In the genomic region with DNA sequence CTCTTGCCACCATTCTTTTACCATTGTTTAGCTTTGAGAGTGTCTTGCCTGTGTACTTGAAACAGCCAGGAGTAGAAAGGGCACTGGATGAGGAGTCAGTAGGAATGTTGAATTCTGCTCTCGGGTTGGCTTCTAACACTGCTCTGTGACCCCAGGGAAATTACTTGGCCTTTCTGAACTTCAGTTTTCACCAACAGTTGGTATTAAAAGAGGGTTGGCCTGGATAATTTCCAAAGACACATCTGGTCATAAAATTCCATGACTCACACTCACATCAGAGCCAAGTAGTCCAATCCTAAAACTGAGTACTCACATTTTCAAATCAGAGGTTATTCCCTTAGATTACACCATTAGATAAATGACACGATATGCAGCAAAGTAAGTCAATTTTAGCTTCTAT, we compare ENCODE assay signal across 18 cellular contexts.
A peak's percentile ranks its signal among the peaks of the same experiment; 100 is the strongest.
DNase-seq lines count a peak whose midpoint lies in the region; ATAC-seq and TF ChIP-seq lines count a peak whose summit lies in the region.
"Had no signal": no experiment of that assay in that cellular context is flagged by ENCODE, and none has a peak within 500 bp of the region (broad histone marks: within the 10 kb centered on the region; RNA-seq: fewer than 3 reads in every experiment).

No MANE protein-coding gene starts in this region.

- H3K4me3 ChIP-seq in left ventricle myocardium inferior (no peak overlapping the region), SJSA1 (no peak overlapping the region), PC-9 (no peak overlapping the region), lower lobe of right lung (no peak overlapping the region)
- H3K4me3 ChIP-seq: upper lobe of right lung had no signal

- no peaks in the 10 kb centered on the region for H3F3A ChIP-seq in PC-9 (ENCODE audit: insufficient read depth, low read depth)

- H3K9me3 ChIP-seq in left ventricle myocardium inferior (replicated peaks), result peaks cover 11% of the 10 kb centered on the region
- H3K9me3 ChIP-seq in SJSA1 (replicated peaks), result no peaks in the 10 kb centered on the region
- H3K9me3 ChIP-seq in PC-9 (ENCODE audit: insufficient read depth, low read depth), result no peaks in the 10 kb centered on the region
- no peaks in the 10 kb centered on the region for H3K9me3 ChIP-seq in lower lobe of right lung
- H3K9me3 ChIP-seq: upper lobe of right lung had no signal

- TF ChIP-seq CTCF in left ventricle myocardium inferior (IDR thresholded peaks at IDR 0.05; ENCODE audit: borderline replicate concordance) (no peak), PC-9 (conservative IDR thresholded peaks at IDR 0.05) (no peak), lower lobe of right lung (IDR thresholded peaks at IDR 0.05) (no peak)

- H3K79me2 ChIP-seq in PC-9 (ENCODE audit: low read depth), result no peaks in the 10 kb centered on the region

- H4K20me1 ChIP-seq in PC-9 (ENCODE audit: insufficient read depth), result no peaks in the 10 kb centered on the region

- H3K4me1 ChIP-seq in left ventricle myocardium inferior (no peaks in the 10 kb centered on the region), SJSA1 (replicated peaks) (peaks cover 16% of the 10 kb centered on the region), PC-9 (replicated peaks; ENCODE audit: insufficient read depth) (no peaks in the 10 kb centered on the region), lower lobe of right lung (no peaks in the 10 kb centered on the region)
- H3K4me1 ChIP-seq: upper lobe of right lung had no signal

- DNase-seq in Right ventricle myocardium superior (no peak), left ventricle myocardium inferior (no peak), SJSA1 (ENCODE audit: low read depth in 1 of 2, low spot score in 2 of 2) (peak; percentile 56 to 75), fibroblast of peridontal ligament (ENCODE audit: extremely low read depth) (peak; percentile 72), PC-9 (no peak), middle frontal gyrus (ENCODE audit: extremely low spot score, low spot score) (no peak), lower lobe of right lung (no peak), NCI-H2196 (lab: John Stamatoyannopoulos, UW; ENCODE audit: unreplicated experiment) (no peak)
- DNase-seq: activated CD4-positive, CD25-positive, alpha-beta regulatory T cell treated with anti-CD3 and anti-CD28 coated beads, Interleukin-2, amount 50 U/mL, for 72 hours; activated naive CD8-positive, alpha-beta T cell treated with anti-CD3 and anti-CD28 coated beads, Interleukin-2, amount 10 ng/mL, durations not matched to agents 7 days and 5 days; H9; NCI-H1436; NCI-H226; upper lobe of right lung had no signal

- no TSS peak for BruUV-seq in PC-9 (replicated peaks; lab: Mats Ljungman, UMichigan)

- CTCF ChIA-PET in PC-9 (lab: Charles Lee), result no interaction called here

- POLR2A ChIA-PET in PC-9 (lab: Charles Lee; ENCODE audit: unreplicated experiment), result no interaction called here

- H3K36me3 ChIP-seq in left ventricle myocardium inferior (no peaks in the 10 kb centered on the region), SJSA1 (no peaks in the 10 kb centered on the region), PC-9 (ENCODE audit: low read depth) (no peaks in the 10 kb centered on the region), lower lobe of right lung (no peaks in the 10 kb centered on the region)
- H3K36me3 ChIP-seq: upper lobe of right lung had no signal

- no peak overlapping the region for H2AFZ ChIP-seq in PC-9

- no peaks in the 10 kb centered on the region for H3K9me2 ChIP-seq in PC-9 (ENCODE audit: insufficient read depth)

- H3K27ac ChIP-seq in left ventricle myocardium inferior (replicated peaks), result no peak overlapping the region
- peak overlapping the region; percentile 47 for H3K27ac ChIP-seq in SJSA1
- H3K27ac ChIP-seq in PC-9, result no peak overlapping the region
- H3K27ac ChIP-seq in lower lobe of right lung, result no peak overlapping the region
- H3K27ac ChIP-seq: KMS-11, upper lobe of right lung had no signal

- ATAC-seq in Right ventricle myocardium superior (ENCODE audit: poor library complexity) (peak; percentile 59), lower lobe of right lung (no peak)
- ATAC-seq: esophagus mucosa; sciatic nerve; stimulated activated memory B cell treated with anti-CD40 and anti-IgM and Interleukin-4, amounts not matched to agents 10 μg/mL and 1 μg/mL and 100 μg/mL, for 72 hours; upper lobe of right lung had no signal

- H3K27me3 ChIP-seq in left ventricle myocardium inferior (ENCODE audit: low read depth), result no peaks in the 10 kb centered on the region
- H3K27me3 ChIP-seq in SJSA1 (replicated peaks), result no peaks in the 10 kb centered on the region
- H3K27me3 ChIP-seq in PC-9 (ENCODE audit: insufficient read depth, low read depth), result no peaks in the 10 kb centered on the region
- no peaks in the 10 kb centered on the region for H3K27me3 ChIP-seq in lower lobe of right lung (ENCODE audit: low read depth)
- H3K27me3 ChIP-seq: upper lobe of right lung had no signal

- intact Hi-C loops in Right ventricle myocardium superior (cut with DNase I), result no loop called here
- intact Hi-C loops in left ventricle myocardium inferior (cut with micrococcal nuclease), result no loop called here
- intact Hi-C loops in PC-9 (cut with micrococcal nuclease; ENCODE audit: unreplicated experiment), result no loop called here
- intact Hi-C loops in lower lobe of right lung (cut with DNase I), result no loop called here

- H3K4me2 ChIP-seq in PC-9, result no peak overlapping the region
- H3K4me2 ChIP-seq: KMS-11 had no signal

Comparison
In these comparisons a context has a peak if more than half of its experiments do, and no peak if none do; other contexts are left out.
1. DNase-seq: peak in SJSA1 (2 of 2) and fibroblast of peridontal ligament (single experiment); none in Right ventricle myocardium superior (single experiment), left ventricle myocardium inferior (single experiment), PC-9 (0 of 2), middle frontal gyrus (single experiment), lower lobe of right lung (single experiment) and NCI-H2196 (single experiment).